In genomic region chr3:146134348-146135117, GRCh38 we compare ENCODE assay signal across 15 cellular contexts. TPM values are rescaled to one million over a fixed set of nuclear protein-coding genes. Genes with fewer than 3 reads are reported as not detected.
DNase-seq lines count a peak whose midpoint lies in the region; ATAC-seq, FAIRE-seq and TF ChIP-seq lines count a peak whose summit lies in the region.
"Had no signal": no experiment of that assay in that cellular context is flagged by ENCODE, and none has a peak within 500 bp of the region (broad histone marks: within the 10 kb centered on the region; RNA-seq: fewer than 3 reads in every experiment).

No MANE protein-coding gene starts in this region.

- H3K9ac ChIP-seq in liver (ENCODE audit: low read depth in 1 of 2, low read length in 2 of 2): no peak overlapping the region

- no peak for TF ChIP-seq RAD21 in liver (IDR thresholded peaks at IDR 0.05)

- no peaks in the 10 kb centered on the region for H3K36me3 ChIP-seq in liver (ENCODE audit: control insufficient read depth in 4 of 4, insufficient read depth in 3 of 4, low read depth in 1 of 4, low read length in 3 of 4)
- H3K36me3 ChIP-seq: gastrocnemius medialis had no signal

- WGBS in liver: 61% methylated on average over 5 of the region's 5 CpGs

- DNase-seq in ELR (ENCODE audit: low read depth): peak; percentile 17
- peak; percentile 51 for DNase-seq in M059J (ENCODE audit: low read depth)
- DNase-seq in amniotic stem cell (lab: John Stamatoyannopoulos, UW): no peak
- no peak for DNase-seq in middle frontal gyrus (ENCODE audit: extremely low spot score, low spot score)
- DNase-seq: activated CD8-positive, alpha-beta memory T cell treated with anti-CD3 and anti-CD28 coated beads, Interleukin-2, amount 10 ng/mL, durations not matched to agents 7 days and 5 days; activated gamma-delta T cell treated with Interleukin-2 at 50 U/mL for 16 hours; DMS53; effector CD4-positive, alpha-beta T cell; gastrocnemius medialis; MV-4-11; PC-3 had no signal

- H3K27me3 ChIP-seq in liver (ENCODE audit: control insufficient read depth in 4 of 4, insufficient read depth in 4 of 4, low read length in 3 of 4): no peaks in the 10 kb centered on the region
- H3K27me3 ChIP-seq: gastrocnemius medialis had no signal

- no peak overlapping the region for H3K4me3 ChIP-seq in liver (ENCODE audit: low read depth in 1 of 3, low read length in 3 of 3)
- H3K4me3 ChIP-seq: gastrocnemius medialis had no signal

- H3K9me3 ChIP-seq in liver (ENCODE audit: control insufficient read depth in 4 of 4, low read length in 3 of 4): no peaks in the 10 kb centered on the region
- H3K9me3 ChIP-seq: gastrocnemius medialis had no signal

- peak; percentile 50 for FAIRE-seq in endometrium (lab: Jason Lieb, UNC)

- no peak for TF ChIP-seq CTCF in liver (IDR thresholded peaks at IDR 0.05; ENCODE audit: low read depth, low read length, missing input control)

- no peak for ATAC-seq in GM18520 (IDR thresholded peaks at IDR 0.05; ENCODE audit: unreplicated experiment)
- ATAC-seq in GM21786 (IDR thresholded peaks at IDR 0.05; ENCODE audit: unreplicated experiment): no peak
- ATAC-seq: activated CD8-positive, alpha-beta memory T cell treated with anti-CD3 and anti-CD28 coated beads, Interleukin-2, amount 10 ng/mL, durations not matched to agents 7 days and 5 days; gastrocnemius medialis; PC-3 had no signal

- peaks cover 4 to 21% (median 20%) of the 10 kb centered on the region in 4 donors for H3K4me1 ChIP-seq in liver (ENCODE audit: control insufficient read depth in 4 of 4, insufficient read depth in 4 of 4, low read length in 3 of 4)

- no peak overlapping the region for H3K27ac ChIP-seq in liver (ENCODE audit: low read depth in 1 of 2, low read length in 2 of 2)
- H3K27ac ChIP-seq: gastrocnemius medialis had no signal

TF ChIP-seq in liver, 16 proteins besides CTCF, POLR2A, EP300 and RAD21:
- TF ChIP-seq HNF4G (IDR thresholded peaks at IDR 0.05) (peak; percentile 50), HNF4A (conservative IDR thresholded peaks at IDR 0.05) (peak; percentile 67 to 85), REST (IDR thresholded peaks at IDR 0.05) (no peak), RXRA (IDR thresholded peaks at IDR 0.05) (peak in 1 of 2 donors; percentile 8)
TF ChIP-seq in liver: peak in this region for 3.

RNA-seq across cellular contexts. Expression of gene PLOD2, which starts 26.5 kb away (rescaled TPM):
- 240 and 344 TPM in 2 replicates for total RNA-seq in M059J (2014; rRNA removed; shearing (Covaris generic))
- 10 to 100 TPM; 27.2 to 57.0 TPM for total RNA-seq in liver
- 10 to 100 TPM; 18.6 to 21.4 TPM for polyA plus RNA-seq in liver

Comparison
In these comparisons a context has a peak if more than half of its experiments do, and no peak if none do; other contexts are left out.
1. DNase-seq: peak in ELR (single experiment) and M059J (single experiment); none in amniotic stem cell (single experiment) and middle frontal gyrus (single experiment).